ENCODE assay signal across 9 cellular contexts in genomic region chr2:128734521-128735295, GRCh38.
DNase-seq lines count a peak whose midpoint lies in the region; ATAC-seq and TF ChIP-seq lines count a peak whose summit lies in the region.
"Had no signal": no experiment of that assay in that cellular context is flagged by ENCODE, and none has a peak within 500 bp of the region (broad histone marks: within the 10 kb centered on the region; RNA-seq: fewer than 3 reads in every experiment).

No MANE protein-coding gene starts in this region.

- no peak overlapping the region for H3K4me3 ChIP-seq in fibroblast of villous mesenchyme (ENCODE audit: low read depth, low read length)

- no peak overlapping the region for H3K4me3 Mint-ChIP-seq in activated T-helper 17 cell treated with anti-CD3 and anti-CD28 coated beads, Interleukin-2, amount 50 U/mL, for 72 hours
- H3K4me3 Mint-ChIP-seq in HFFc6: no peak overlapping the region

- TF ChIP-seq CTCF in fibroblast of villous mesenchyme (IDR thresholded peaks at IDR 0.05; ENCODE audit: insufficient read depth, low read depth, low read length) (no peak), HFFc6 (IDR thresholded peaks at IDR 0.05) (no peak)

- H3K27ac Mint-ChIP-seq in activated T-helper 17 cell treated with anti-CD3 and anti-CD28 coated beads, Interleukin-2, amount 50 U/mL, for 72 hours: no peak overlapping the region
- H3K27ac Mint-ChIP-seq in HFFc6: no peak overlapping the region

- no peaks in the 10 kb centered on the region for H3K36me3 Mint-ChIP-seq in activated T-helper 17 cell treated with anti-CD3 and anti-CD28 coated beads, Interleukin-2, amount 50 U/mL, for 72 hours (ENCODE audit: low read depth)
- no peaks in the 10 kb centered on the region for H3K36me3 Mint-ChIP-seq in HFFc6 (ENCODE audit: low read depth)

- peak; percentile 18 for DNase-seq in stimulated activated CD4-positive, alpha-beta T cell treated with anti-CD3 and anti-CD28 coated beads, Interleukin-1b, Interleukin-23, amount 100 ng/mL, for 48 hours
- no peak for DNase-seq in stimulated activated CD4-positive, alpha-beta T cell treated with anti-CD3 and anti-CD28 coated beads, Interleukin-12 subunit alpha, Interleukin-12 subunit beta, amount 100 ng/mL, for 4 hours
- DNase-seq in NAMALWA (ENCODE audit: low spot score): peak; percentile 12
- peak; percentile 59 for DNase-seq in fibroblast of villous mesenchyme (ENCODE audit: low read depth)
- DNase-seq in NCI-H526 treated with DMSO at 0.1 percent for 48 hours (lab: John Stamatoyannopoulos, UW): no peak
- DNase-seq in HFFc6: no peak
- DNase-seq in GM03348 (ENCODE audit: low spot score): no peak
- DNase-seq: occipital lobe had no signal

- H3K9me3 Mint-ChIP-seq in activated T-helper 17 cell treated with anti-CD3 and anti-CD28 coated beads, Interleukin-2, amount 50 U/mL, for 72 hours: no peaks in the 10 kb centered on the region
- H3K9me3 Mint-ChIP-seq in HFFc6: no peaks in the 10 kb centered on the region

- H3K27me3 Mint-ChIP-seq in activated T-helper 17 cell treated with anti-CD3 and anti-CD28 coated beads, Interleukin-2, amount 50 U/mL, for 72 hours: peaks cover 7% of the 10 kb centered on the region
- peaks cover 13% of the 10 kb centered on the region for H3K27me3 Mint-ChIP-seq in HFFc6 (ENCODE audit: insufficient read depth)

- no peaks in the 10 kb centered on the region for H3K4me1 Mint-ChIP-seq in activated T-helper 17 cell treated with anti-CD3 and anti-CD28 coated beads, Interleukin-2, amount 50 U/mL, for 72 hours
- H3K4me1 Mint-ChIP-seq in HFFc6 (ENCODE audit: low read depth): no peaks in the 10 kb centered on the region

- no peak for ATAC-seq in activated T-helper 17 cell treated with anti-CD3 and anti-CD28 coated beads, Interleukin-2, amount 50 U/mL, for 72 hours (replicated peaks)

Comparison
In these comparisons a context has a peak if more than half of its experiments do, and no peak if none do; other contexts are left out.
1. DNase-seq: peak in stimulated activated CD4-positive, alpha-beta T cell treated with anti-CD3 and anti-CD28 coated beads, Interleukin-1b, Interleukin-23, amount 100 ng/mL, for 48 hours (single experiment), NAMALWA (single experiment) and fibroblast of villous mesenchyme (single experiment); none in stimulated activated CD4-positive, alpha-beta T cell treated with anti-CD3 and anti-CD28 coated beads, Interleukin-12 subunit alpha, Interleukin-12 subunit beta, amount 100 ng/mL, for 4 hours (single experiment), NCI-H526 treated with DMSO at 0.1 percent for 48 hours (single experiment), HFFc6 (single experiment) and GM03348 (single experiment).